ENCODE assay signal across 10 cellular contexts in the genomic region with DNA sequence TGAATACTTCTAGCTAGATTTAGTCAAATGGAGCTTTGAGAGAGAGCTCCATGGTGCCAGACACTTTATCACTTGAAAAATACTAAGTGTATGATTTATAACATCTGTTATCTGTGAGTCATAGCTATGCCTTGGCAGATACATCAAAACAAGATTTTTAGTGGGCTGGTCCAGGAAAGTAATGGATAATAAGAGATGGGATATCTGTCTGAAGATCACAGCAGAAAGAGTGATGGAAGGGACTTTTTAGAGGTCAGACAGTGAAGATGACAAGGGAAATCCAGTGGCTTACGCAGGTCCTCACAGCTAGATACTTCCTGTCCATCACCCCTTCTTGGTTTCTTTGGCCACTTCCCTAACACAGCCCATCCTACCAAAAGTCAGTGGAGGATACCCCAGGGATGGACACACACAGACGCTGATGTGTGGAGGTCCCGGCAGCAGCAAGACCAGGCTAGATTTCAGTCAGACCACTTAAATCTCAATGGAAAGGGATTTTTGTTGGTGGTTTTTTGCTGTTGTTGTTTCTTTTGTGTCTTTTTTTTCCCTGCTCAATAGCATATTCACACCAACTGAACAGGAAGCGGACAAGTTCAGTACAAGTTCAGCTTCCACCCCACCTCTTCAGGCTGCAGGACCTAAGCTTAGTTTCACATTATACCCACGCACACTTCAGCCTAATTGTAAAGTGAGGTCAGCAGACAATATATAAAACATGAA.
DNase-seq lines count a peak whose midpoint lies in the region; ATAC-seq and TF ChIP-seq lines count a peak whose summit lies in the region.
"Had no signal": no experiment of that assay in that cellular context is flagged by ENCODE, and none has a peak within 500 bp of the region (broad histone marks: within the 10 kb centered on the region; RNA-seq: fewer than 3 reads in every experiment).

No MANE protein-coding gene starts in this region.

- peak; percentile 17 for ATAC-seq in left lung
- no peak for ATAC-seq in GM18498 (IDR thresholded peaks at IDR 0.05; ENCODE audit: unreplicated experiment)
- ATAC-seq in GM18868 (IDR thresholded peaks at IDR 0.05; ENCODE audit: unreplicated experiment): no peak
- ATAC-seq: stimulated activated effector memory CD8-positive, alpha-beta T cell treated with anti-CD3 and anti-CD28 coated beads, Interleukin-12 subunit alpha, Interleukin-12 subunit beta, amount 100 ng/mL, for 72 hours had no signal

- intact Hi-C loops in left lung (cut with DNase I) (no loop called here), ovary (cut with DNase I) (no loop called here)

- H3K27ac ChIP-seq in caudate nucleus (ENCODE audit: low read depth, low read length) (peak overlapping the region; percentile 40), left lung (peak overlapping the region in 1 of 2 donors; percentile 45), ovary (no peak overlapping the region)

- TF ChIP-seq EP300 in ovary (IDR thresholded peaks at IDR 0.05): no peak

- DNase-seq in Ammon's horn (ENCODE audit: low spot score): peak; percentile 18
- peak; percentile 40 for DNase-seq in HS-5 (ENCODE audit: low read depth)
- no peak for DNase-seq in caudate nucleus (lab: John Stamatoyannopoulos, UW)
- no peak for DNase-seq in left lung
- DNase-seq in ovary: no peak
- no peak for DNase-seq in T-helper 2 cell treated with Interferon-gamma antibody and Interleukin-4, amounts not matched to agents 5 μg/mL and 100 μg/mL, for 36 hours (ENCODE audit: low spot score)
- DNase-seq: CD4-positive, alpha-beta memory T cell had no signal

- no peaks in the 10 kb centered on the region for H3K4me1 Mint-ChIP-seq in T-helper 2 cell treated with Interferon-gamma antibody and Interleukin-4, amounts not matched to agents 5 μg/mL and 100 μg/mL, for 36 hours (ENCODE audit: low read depth)
- H3K4me1 Mint-ChIP-seq: CD4-positive, alpha-beta memory T cell; stimulated activated effector memory CD8-positive, alpha-beta T cell treated with anti-CD3 and anti-CD28 coated beads, Interleukin-12 subunit alpha, Interleukin-12 subunit beta, amount 100 ng/mL, for 72 hours had no signal

- H3K4me3 ChIP-seq in left lung (no peak overlapping the region), ovary (no peak overlapping the region)

- TF ChIP-seq POLR2A in ovary (IDR thresholded peaks at IDR 0.05): no peak

- H3K27me3 Mint-ChIP-seq in T-helper 2 cell treated with Interferon-gamma antibody and Interleukin-4, amounts not matched to agents 5 μg/mL and 100 μg/mL, for 36 hours (ENCODE audit: low read depth): peaks cover 39% of the 10 kb centered on the region

- H3K9me3 ChIP-seq in left lung (no peaks in the 10 kb centered on the region), ovary (no peaks in the 10 kb centered on the region)

- H3K4me3 Mint-ChIP-seq in T-helper 2 cell treated with Interferon-gamma antibody and Interleukin-4, amounts not matched to agents 5 μg/mL and 100 μg/mL, for 36 hours: no peak overlapping the region
- H3K4me3 Mint-ChIP-seq: CD4-positive, alpha-beta memory T cell; stimulated activated effector memory CD8-positive, alpha-beta T cell treated with anti-CD3 and anti-CD28 coated beads, Interleukin-12 subunit alpha, Interleukin-12 subunit beta, amount 100 ng/mL, for 72 hours had no signal

- no peaks in the 10 kb centered on the region for H3K9me3 Mint-ChIP-seq in T-helper 2 cell treated with Interferon-gamma antibody and Interleukin-4, amounts not matched to agents 5 μg/mL and 100 μg/mL, for 36 hours
- H3K9me3 Mint-ChIP-seq: stimulated activated effector memory CD8-positive, alpha-beta T cell treated with anti-CD3 and anti-CD28 coated beads, Interleukin-12 subunit alpha, Interleukin-12 subunit beta, amount 100 ng/mL, for 72 hours had no signal

- H3K36me3 Mint-ChIP-seq in T-helper 2 cell treated with Interferon-gamma antibody and Interleukin-4, amounts not matched to agents 5 μg/mL and 100 μg/mL, for 36 hours (ENCODE audit: low read depth): no peaks in the 10 kb centered on the region
- H3K36me3 Mint-ChIP-seq: CD4-positive, alpha-beta memory T cell; stimulated activated effector memory CD8-positive, alpha-beta T cell treated with anti-CD3 and anti-CD28 coated beads, Interleukin-12 subunit alpha, Interleukin-12 subunit beta, amount 100 ng/mL, for 72 hours had no signal

- H3K36me3 ChIP-seq in left lung: no peaks in the 10 kb centered on the region
- no peaks in the 10 kb centered on the region for H3K36me3 ChIP-seq in ovary

- H3K4me1 ChIP-seq in left lung (peaks cover 10 to 23% of the 10 kb centered on the region in 2 donors), ovary (ENCODE audit: insufficient read depth) (no peaks in the 10 kb centered on the region)

- no peak for TF ChIP-seq CTCF in left lung (IDR thresholded peaks at IDR 0.05)
- TF ChIP-seq CTCF in ovary (IDR thresholded peaks at IDR 0.05): no peak

- WGBS in ovary, 3 donors: 67 to 83% (median 81%) methylated on average over 5 of the region's 5 CpGs

- no peak overlapping the region for H3K27ac Mint-ChIP-seq in T-helper 2 cell treated with Interferon-gamma antibody and Interleukin-4, amounts not matched to agents 5 μg/mL and 100 μg/mL, for 36 hours
- H3K27ac Mint-ChIP-seq: CD4-positive, alpha-beta memory T cell; stimulated activated effector memory CD8-positive, alpha-beta T cell treated with anti-CD3 and anti-CD28 coated beads, Interleukin-12 subunit alpha, Interleukin-12 subunit beta, amount 100 ng/mL, for 72 hours had no signal

- H3K27me3 ChIP-seq in left lung (no peaks in the 10 kb centered on the region), ovary (no peaks in the 10 kb centered on the region)

Comparison
In these comparisons a context has a peak if more than half of its experiments do, and no peak if none do; other contexts are left out.
1. DNase-seq: peak in Ammon's horn (single experiment) and HS-5 (single experiment); none in caudate nucleus (0 of 61), left lung (0 of 2), ovary (0 of 5) and T-helper 2 cell treated with Interferon-gamma antibody and Interleukin-4, amounts not matched to agents 5 μg/mL and 100 μg/mL, for 36 hours (single experiment).